In genomic region chr4:165515201-165515600, GRCh38 we compare ENCODE assay signal across 19 cellular contexts.
DNase-seq lines count a peak whose midpoint lies in the region; ATAC-seq and TF ChIP-seq lines count a peak whose summit lies in the region.
"Had no signal": no experiment of that assay in that cellular context is flagged by ENCODE, and none has a peak within 500 bp of the region (broad histone marks: within the 10 kb centered on the region; RNA-seq: fewer than 3 reads in every experiment).

No MANE protein-coding gene starts in this region.

- H3K27ac ChIP-seq in heart left ventricle (no peak overlapping the region), aorta (ENCODE audit: low read depth in 1 of 2, low read length in 2 of 2) (no peak overlapping the region), left lung (no peak overlapping the region)
- H3K27ac ChIP-seq: 22Rv1, BLaER1, C4-2B had no signal

- H3K27me3 ChIP-seq in heart left ventricle (no peaks in the 10 kb centered on the region), aorta (ENCODE audit: control insufficient read depth in 1 of 2, insufficient read depth in 2 of 2, low read length in 1 of 2) (no peaks in the 10 kb centered on the region), left lung (no peaks in the 10 kb centered on the region)
- H3K27me3 ChIP-seq: BLaER1 had no signal

- peak; percentile 46 to 64 for ATAC-seq in left cardiac atrium
- no peak for ATAC-seq in heart left ventricle
- peak; percentile 16 for ATAC-seq in aorta (ENCODE audit: low FRiP score)
- ATAC-seq in left lung, result no peak
- ATAC-seq: CD8-positive, alpha-beta T cell; GM23338; HCT116 had no signal

- H3K9me3 ChIP-seq in heart left ventricle, result no peaks in the 10 kb centered on the region
- no peaks in the 10 kb centered on the region for H3K9me3 ChIP-seq in aorta (ENCODE audit: control insufficient read depth, low read length)
- no peaks in the 10 kb centered on the region for H3K9me3 ChIP-seq in left lung
- H3K9me3 ChIP-seq: BLaER1, Caco-2 had no signal

- 77 to 100% (median 95%) methylated on average over 2 of the region's 2 CpGs for WGBS in heart left ventricle, 4 donors
- WGBS in aorta, 2 donors, result 85 to 91% methylated on average over 2 of the region's 2 CpGs

- H3K4me1 ChIP-seq in heart left ventricle (no peaks in the 10 kb centered on the region), aorta (ENCODE audit: control insufficient read depth in 1 of 2, insufficient read depth in 2 of 2, low read length in 2 of 2) (peaks cover 0 to 2% of the 10 kb centered on the region in 2 donors), left lung (no peaks in the 10 kb centered on the region)
- H3K4me1 ChIP-seq: BLaER1, Caco-2 had no signal

- intact Hi-C loops in left cardiac atrium (cut with DNase I) (no loop called here), heart left ventricle (cut with DNase I) (no loop called here), aorta (cut with DNase I) (no loop called here), left lung (cut with DNase I) (no loop called here)

- H3K4me3 ChIP-seq in heart left ventricle (no peak overlapping the region), fibroblast of pulmonary artery (replicated peaks; ENCODE audit: low read depth, low read length) (no peak overlapping the region), aorta (ENCODE audit: low read length in 2 of 2) (no peak overlapping the region), left lung (no peak overlapping the region)
- H3K4me3 ChIP-seq: BLaER1, GM23338 had no signal

- TF ChIP-seq CTCF in heart left ventricle (IDR thresholded peaks at IDR 0.05), result no peak
- TF ChIP-seq CTCF in fibroblast of pulmonary artery (IDR thresholded peaks at IDR 0.05; ENCODE audit: low read length, missing control alignments), result no peak
- no peak for TF ChIP-seq CTCF in left lung (IDR thresholded peaks at IDR 0.05)

- DNase-seq in DMS79 treated with DMSO at 0.1 percent for 48 hours (lab: John Stamatoyannopoulos, UW) (peak; percentile 17), DMS79 (lab: John Stamatoyannopoulos, UW) (no peak), left cardiac atrium (no peak), heart left ventricle (no peak), fibroblast of pulmonary artery (ENCODE audit: low read depth) (peak; percentile 8), aorta (no peak), T-helper 9 cell (no peak), left lung (no peak)
- DNase-seq: Caco-2; CD4-positive, CD25-positive, alpha-beta regulatory T cell; CD8-positive, alpha-beta T cell; DMS153; GF-D8; H9 had no signal

- TF ChIP-seq POLR2A in heart left ventricle (IDR thresholded peaks at IDR 0.05), result no peak

- H3K36me3 ChIP-seq in heart left ventricle (no peaks in the 10 kb centered on the region), aorta (ENCODE audit: control insufficient read depth in 1 of 2, insufficient read depth in 2 of 2, low read length in 1 of 2) (no peaks in the 10 kb centered on the region), left lung (no peaks in the 10 kb centered on the region)
- H3K36me3 ChIP-seq: BLaER1 had no signal

Comparison
In these comparisons a context has a peak if more than half of its experiments do, and no peak if none do; other contexts are left out.
1. DNase-seq: peak in DMS79 treated with DMSO at 0.1 percent for 48 hours (single experiment) and fibroblast of pulmonary artery (single experiment); none in DMS79 (single experiment), left cardiac atrium (single experiment), heart left ventricle (0 of 5), aorta (0 of 2), T-helper 9 cell (single experiment) and left lung (0 of 2).
2. ATAC-seq: peak in left cardiac atrium (2 of 2) and aorta (single experiment); none in heart left ventricle (0 of 4) and left lung (single experiment).